ENCODE assay signal across 1 cellular context in the genomic region with DNA sequence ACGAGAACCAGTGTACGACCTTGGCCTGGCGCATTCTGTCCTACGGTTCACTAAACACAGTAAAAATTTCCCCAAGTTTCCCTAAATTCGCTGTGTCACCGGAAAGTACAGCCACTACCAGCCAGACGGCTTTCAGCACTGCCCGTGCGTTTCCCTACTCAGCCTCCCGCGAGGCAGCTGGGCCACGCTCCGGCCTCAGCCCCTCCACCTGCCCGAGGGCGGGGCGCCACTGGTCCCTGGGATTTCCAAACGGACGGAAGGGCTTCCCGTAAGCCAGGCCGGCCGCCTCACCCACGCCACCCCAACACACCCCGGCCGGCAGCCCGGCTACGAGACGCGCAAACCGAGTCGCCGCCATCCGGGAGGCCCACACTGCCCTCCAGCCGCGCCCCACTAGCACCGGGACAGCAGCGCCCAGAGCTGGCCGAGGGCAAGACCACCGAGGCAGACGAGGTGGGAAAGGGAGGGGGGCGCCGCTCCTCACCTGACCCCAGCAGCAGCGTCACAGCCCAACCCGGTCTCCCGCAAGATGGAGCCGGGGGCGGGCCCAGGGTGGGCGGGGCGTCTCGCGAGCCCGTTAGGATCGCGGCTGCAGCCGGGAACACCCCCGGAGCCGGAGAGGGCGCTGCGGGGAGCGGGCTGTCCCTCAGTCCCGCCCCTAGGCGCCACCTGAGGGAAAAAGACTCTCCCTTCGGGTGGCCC.
TF ChIP-seq lines count a peak whose summit lies in the region.

ANXA7 (minus strand) TSS at position 531 of the 702 bp plus-strand sequence. CDS start 13,202 bp downstream, outside the sequence.

TF ChIP-seq in H1, 55 proteins besides CTCF, POLR2A, EP300 and RAD21 (continued from another document):
- TF ChIP-seq HDAC2 (IDR thresholded peaks at IDR 0.05; ENCODE audit: borderline replicate concordance in 1 of 2, low read depth in 2 of 2, low read length in 2 of 2) = peak in 1 of 2 experiments; percentile 54; a peak in 1 of 4 replicates
- TF ChIP-seq, protein P1, sequence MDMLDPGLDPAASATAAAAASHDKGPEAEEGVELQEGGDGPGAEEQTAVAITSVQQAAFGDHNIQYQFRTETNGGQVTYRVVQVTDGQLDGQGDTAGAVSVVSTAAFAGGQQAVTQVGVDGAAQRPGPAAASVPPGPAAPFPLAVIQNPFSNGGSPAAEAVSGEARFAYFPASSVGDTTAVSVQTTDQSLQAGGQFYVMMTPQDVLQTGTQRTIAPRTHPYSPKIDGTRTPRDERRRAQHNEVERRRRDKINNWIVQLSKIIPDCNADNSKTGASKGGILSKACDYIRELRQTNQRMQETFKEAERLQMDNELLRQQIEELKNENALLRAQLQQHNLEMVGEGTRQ (IDR thresholded peaks at IDR 0.05; ENCODE audit: low read length) = no peak
- TF ChIP-seq GTF2F1 (IDR thresholded peaks at IDR 0.05; ENCODE audit: borderline replicate concordance, low read depth, low read length) = no peak
- peak; percentile 88 for TF ChIP-seq POLR2AphosphoS5 (IDR thresholded peaks at IDR 0.05; ENCODE audit: low read depth, low read length)
- TF ChIP-seq RNF2 (IDR thresholded peaks at IDR 0.05; ENCODE audit: borderline replicate concordance, low read depth, low read length, missing control alignments, poor library complexity, severe bottlenecking) = no peak
- peak; percentile 75 for TF ChIP-seq CREB1 (IDR thresholded peaks at IDR 0.05)
- TF ChIP-seq, protein P2, sequence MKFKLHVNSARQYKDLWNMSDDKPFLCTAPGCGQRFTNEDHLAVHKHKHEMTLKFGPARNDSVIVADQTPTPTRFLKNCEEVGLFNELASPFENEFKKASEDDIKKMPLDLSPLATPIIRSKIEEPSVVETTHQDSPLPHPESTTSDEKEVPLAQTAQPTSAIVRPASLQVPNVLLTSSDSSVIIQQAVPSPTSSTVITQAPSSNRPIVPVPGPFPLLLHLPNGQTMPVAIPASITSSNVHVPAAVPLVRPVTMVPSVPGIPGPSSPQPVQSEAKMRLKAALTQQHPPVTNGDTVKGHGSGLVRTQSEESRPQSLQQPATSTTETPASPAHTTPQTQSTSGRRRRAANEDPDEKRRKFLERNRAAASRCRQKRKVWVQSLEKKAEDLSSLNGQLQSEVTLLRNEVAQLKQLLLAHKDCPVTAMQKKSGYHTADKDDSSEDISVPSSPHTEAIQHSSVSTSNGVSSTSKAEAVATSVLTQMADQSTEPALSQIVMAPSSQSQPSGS (IDR thresholded peaks at IDR 0.05; ENCODE audit: low read length) = no peak
- no peak for TF ChIP-seq CTBP2 (IDR thresholded peaks at IDR 0.05; ENCODE audit: borderline replicate concordance, insufficient read depth, insufficient read length, low read length)
- TF ChIP-seq ASH2L (IDR thresholded peaks at IDR 0.05; ENCODE audit: low read length) = no peak
- no peak for TF ChIP-seq SRF (IDR thresholded peaks at IDR 0.05; ENCODE audit: low read depth, low read length)
- TF ChIP-seq ZNF274 (IDR thresholded peaks at IDR 0.05; ENCODE audit: borderline replicate concordance, extremely low read depth, low read length) = no peak
- no peak for TF ChIP-seq SIX5 (IDR thresholded peaks at IDR 0.05; ENCODE audit: low read depth, low read length)
- TF ChIP-seq SIN3A (conservative IDR thresholded peaks at IDR 0.05 in 1 of 2, IDR thresholded peaks at IDR 0.05 in 1 of 2; ENCODE audit: low read depth in 1 of 2, low read length in 2 of 2) = peak in 1 of 2 experiments; percentile 92; a peak in 2 of 4 replicates
- no peak for TF ChIP-seq TAF7 (optimal IDR thresholded peaks at IDR 0.05; ENCODE audit: borderline replicate concordance, low read depth, low read length)
- no peak for TF ChIP-seq FOSL1 (IDR thresholded peaks at IDR 0.05; ENCODE audit: insufficient read depth, low read depth, low read length)
- TF ChIP-seq JUN (IDR thresholded peaks at IDR 0.05; ENCODE audit: low read depth, low read length) = no peak
- TF ChIP-seq HDAC6 (IDR thresholded peaks at IDR 0.05; ENCODE audit: low read depth, low read length) = no peak
- peak; percentile 8; the same call in 1 of the 2 replicates for TF ChIP-seq SP4 (IDR thresholded peaks at IDR 0.05; ENCODE audit: low read length)
- 0 out of 2 replicates have a peak, but pooled peaks have one; percentile 63 for TF ChIP-seq YY1 (IDR thresholded peaks at IDR 0.05; ENCODE audit: low read depth, low read length)
- TF ChIP-seq SP1 (IDR thresholded peaks at IDR 0.05; ENCODE audit: low read depth, low read length) = no peak
- no peak for TF ChIP-seq RBBP5 (IDR thresholded peaks at IDR 0.05; ENCODE audit: borderline replicate concordance, low read depth, low read length)
- TF ChIP-seq NANOG (IDR thresholded peaks at IDR 0.05; ENCODE audit: insufficient read depth, low read depth, low read length, poor library complexity, severe bottlenecking) = no peak
- TF ChIP-seq CBX8 (IDR thresholded peaks at IDR 0.05; ENCODE audit: borderline replicate concordance, low read depth, low read length) = no peak
- TF ChIP-seq EZH2 (IDR thresholded peaks at IDR 0.05; ENCODE audit: low read depth, low read length, severe bottlenecking) = no peak
- peak; percentile 63 for TF ChIP-seq KDM4A (IDR thresholded peaks at IDR 0.05; ENCODE audit: low read depth, low read length, severe bottlenecking)
- no peak for TF ChIP-seq CBX5 (IDR thresholded peaks at IDR 0.05; ENCODE audit: low read depth, low read length)
- TF ChIP-seq SAP30 (IDR thresholded peaks at IDR 0.05; ENCODE audit: insufficient read depth, insufficient replicate concordance, low read length) = no peak
- no peak for TF ChIP-seq ATF3 (IDR thresholded peaks at IDR 0.05; ENCODE audit: insufficient read depth, low read depth, low read length)
- TF ChIP-seq PHF8 (conservative IDR thresholded peaks at IDR 0.05; ENCODE audit: low read depth, low read length) = peak; percentile 90
- no peak for TF ChIP-seq RXRA (IDR thresholded peaks at IDR 0.05; ENCODE audit: insufficient read depth, low read depth, low read length)
- no peak for TF ChIP-seq TEAD4 (IDR thresholded peaks at IDR 0.05; ENCODE audit: low read depth, low read length)
- peak; percentile 64 for TF ChIP-seq BACH1 (IDR thresholded peaks at IDR 0.05; ENCODE audit: low read length)
- TF ChIP-seq SP2 (IDR thresholded peaks at IDR 0.05; ENCODE audit: low read length) = no peak
- TF ChIP-seq POU5F1 (IDR thresholded peaks at IDR 0.05; ENCODE audit: low read depth, low read length) = no peak
- TF ChIP-seq TCF12 (IDR thresholded peaks at IDR 0.05; ENCODE audit: low read depth, low read length) = no peak
- TF ChIP-seq, protein P3, sequence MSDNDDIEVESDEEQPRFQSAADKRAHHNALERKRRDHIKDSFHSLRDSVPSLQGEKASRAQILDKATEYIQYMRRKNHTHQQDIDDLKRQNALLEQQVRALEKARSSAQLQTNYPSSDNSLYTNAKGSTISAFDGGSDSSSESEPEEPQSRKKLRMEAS (IDR thresholded peaks at IDR 0.05) = peak; percentile 49; the same call in 1 of the 2 replicates
- no peak for TF ChIP-seq BCL11A (IDR thresholded peaks at IDR 0.05; ENCODE audit: low read depth in 2 of 2, low read length in 2 of 2)
- TF ChIP-seq KDM5A (IDR thresholded peaks at IDR 0.05; ENCODE audit: low read length) = no peak
- TF ChIP-seq SIRT6 (IDR thresholded peaks at IDR 0.05; ENCODE audit: low read length) = no peak
- peak; percentile 53 for TF ChIP-seq BRCA1 (IDR thresholded peaks at IDR 0.05; ENCODE audit: low read depth, low read length)
- no peak for TF ChIP-seq SUZ12 (IDR thresholded peaks at IDR 0.05; ENCODE audit: low read length)
- TF ChIP-seq KDM1A (IDR thresholded peaks at IDR 0.05; ENCODE audit: borderline replicate concordance, low read length) = no peak
- no peak for TF ChIP-seq CEBPB (IDR thresholded peaks at IDR 0.05; ENCODE audit: low read depth, low read length)
- TF ChIP-seq, protein P4, sequence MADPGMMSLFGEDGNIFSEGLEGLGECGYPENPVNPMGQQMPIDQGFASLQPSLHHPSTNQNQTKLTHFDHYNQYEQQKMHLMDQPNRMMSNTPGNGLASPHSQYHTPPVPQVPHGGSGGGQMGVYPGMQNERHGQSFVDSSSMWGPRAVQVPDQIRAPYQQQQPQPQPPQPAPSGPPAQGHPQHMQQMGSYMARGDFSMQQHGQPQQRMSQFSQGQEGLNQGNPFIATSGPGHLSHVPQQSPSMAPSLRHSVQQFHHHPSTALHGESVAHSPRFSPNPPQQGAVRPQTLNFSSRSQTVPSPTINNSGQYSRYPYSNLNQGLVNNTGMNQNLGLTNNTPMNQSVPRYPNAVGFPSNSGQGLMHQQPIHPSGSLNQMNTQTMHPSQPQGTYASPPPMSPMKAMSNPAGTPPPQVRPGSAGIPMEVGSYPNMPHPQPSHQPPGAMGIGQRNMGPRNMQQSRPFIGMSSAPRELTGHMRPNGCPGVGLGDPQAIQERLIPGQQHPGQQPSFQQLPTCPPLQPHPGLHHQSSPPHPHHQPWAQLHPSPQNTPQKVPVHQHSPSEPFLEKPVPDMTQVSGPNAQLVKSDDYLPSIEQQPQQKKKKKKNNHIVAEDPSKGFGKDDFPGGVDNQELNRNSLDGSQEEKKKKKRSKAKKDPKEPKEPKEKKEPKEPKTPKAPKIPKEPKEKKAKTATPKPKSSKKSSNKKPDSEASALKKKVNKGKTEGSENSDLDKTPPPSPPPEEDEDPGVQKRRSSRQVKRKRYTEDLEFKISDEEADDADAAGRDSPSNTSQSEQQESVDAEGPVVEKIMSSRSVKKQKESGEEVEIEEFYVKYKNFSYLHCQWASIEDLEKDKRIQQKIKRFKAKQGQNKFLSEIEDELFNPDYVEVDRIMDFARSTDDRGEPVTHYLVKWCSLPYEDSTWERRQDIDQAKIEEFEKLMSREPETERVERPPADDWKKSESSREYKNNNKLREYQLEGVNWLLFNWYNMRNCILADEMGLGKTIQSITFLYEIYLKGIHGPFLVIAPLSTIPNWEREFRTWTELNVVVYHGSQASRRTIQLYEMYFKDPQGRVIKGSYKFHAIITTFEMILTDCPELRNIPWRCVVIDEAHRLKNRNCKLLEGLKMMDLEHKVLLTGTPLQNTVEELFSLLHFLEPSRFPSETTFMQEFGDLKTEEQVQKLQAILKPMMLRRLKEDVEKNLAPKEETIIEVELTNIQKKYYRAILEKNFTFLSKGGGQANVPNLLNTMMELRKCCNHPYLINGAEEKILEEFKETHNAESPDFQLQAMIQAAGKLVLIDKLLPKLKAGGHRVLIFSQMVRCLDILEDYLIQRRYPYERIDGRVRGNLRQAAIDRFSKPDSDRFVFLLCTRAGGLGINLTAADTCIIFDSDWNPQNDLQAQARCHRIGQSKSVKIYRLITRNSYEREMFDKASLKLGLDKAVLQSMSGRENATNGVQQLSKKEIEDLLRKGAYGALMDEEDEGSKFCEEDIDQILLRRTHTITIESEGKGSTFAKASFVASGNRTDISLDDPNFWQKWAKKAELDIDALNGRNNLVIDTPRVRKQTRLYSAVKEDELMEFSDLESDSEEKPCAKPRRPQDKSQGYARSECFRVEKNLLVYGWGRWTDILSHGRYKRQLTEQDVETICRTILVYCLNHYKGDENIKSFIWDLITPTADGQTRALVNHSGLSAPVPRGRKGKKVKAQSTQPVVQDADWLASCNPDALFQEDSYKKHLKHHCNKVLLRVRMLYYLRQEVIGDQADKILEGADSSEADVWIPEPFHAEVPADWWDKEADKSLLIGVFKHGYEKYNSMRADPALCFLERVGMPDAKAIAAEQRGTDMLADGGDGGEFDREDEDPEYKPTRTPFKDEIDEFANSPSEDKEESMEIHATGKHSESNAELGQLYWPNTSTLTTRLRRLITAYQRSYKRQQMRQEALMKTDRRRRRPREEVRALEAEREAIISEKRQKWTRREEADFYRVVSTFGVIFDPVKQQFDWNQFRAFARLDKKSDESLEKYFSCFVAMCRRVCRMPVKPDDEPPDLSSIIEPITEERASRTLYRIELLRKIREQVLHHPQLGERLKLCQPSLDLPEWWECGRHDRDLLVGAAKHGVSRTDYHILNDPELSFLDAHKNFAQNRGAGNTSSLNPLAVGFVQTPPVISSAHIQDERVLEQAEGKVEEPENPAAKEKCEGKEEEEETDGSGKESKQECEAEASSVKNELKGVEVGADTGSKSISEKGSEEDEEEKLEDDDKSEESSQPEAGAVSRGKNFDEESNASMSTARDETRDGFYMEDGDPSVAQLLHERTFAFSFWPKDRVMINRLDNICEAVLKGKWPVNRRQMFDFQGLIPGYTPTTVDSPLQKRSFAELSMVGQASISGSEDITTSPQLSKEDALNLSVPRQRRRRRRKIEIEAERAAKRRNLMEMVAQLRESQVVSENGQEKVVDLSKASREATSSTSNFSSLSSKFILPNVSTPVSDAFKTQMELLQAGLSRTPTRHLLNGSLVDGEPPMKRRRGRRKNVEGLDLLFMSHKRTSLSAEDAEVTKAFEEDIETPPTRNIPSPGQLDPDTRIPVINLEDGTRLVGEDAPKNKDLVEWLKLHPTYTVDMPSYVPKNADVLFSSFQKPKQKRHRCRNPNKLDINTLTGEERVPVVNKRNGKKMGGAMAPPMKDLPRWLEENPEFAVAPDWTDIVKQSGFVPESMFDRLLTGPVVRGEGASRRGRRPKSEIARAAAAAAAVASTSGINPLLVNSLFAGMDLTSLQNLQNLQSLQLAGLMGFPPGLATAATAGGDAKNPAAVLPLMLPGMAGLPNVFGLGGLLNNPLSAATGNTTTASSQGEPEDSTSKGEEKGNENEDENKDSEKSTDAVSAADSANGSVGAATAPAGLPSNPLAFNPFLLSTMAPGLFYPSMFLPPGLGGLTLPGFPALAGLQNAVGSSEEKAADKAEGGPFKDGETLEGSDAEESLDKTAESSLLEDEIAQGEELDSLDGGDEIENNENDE (IDR thresholded peaks at IDR 0.05; ENCODE audit: insufficient replicate concordance, low read length) = no peak
- no peak for TF ChIP-seq CHD1 (IDR thresholded peaks at IDR 0.05; ENCODE audit: low read depth, low read length)
- TF ChIP-seq EGR1 (IDR thresholded peaks at IDR 0.05; ENCODE audit: borderline replicate concordance, low read depth, low read length) = no peak; the same call in 1 of the 2 replicates
- no peak for TF ChIP-seq RFX5 (IDR thresholded peaks at IDR 0.05; ENCODE audit: borderline replicate concordance, low read depth, low read length)
- TF ChIP-seq JUND (IDR thresholded peaks at IDR 0.05; ENCODE audit: low read length) = no peak
- no peak for TF ChIP-seq TBP (IDR thresholded peaks at IDR 0.05; ENCODE audit: low read depth, low read length)
- no peak for TF ChIP-seq GABPA (IDR thresholded peaks at IDR 0.05; ENCODE audit: borderline replicate concordance, insufficient read depth, low read length)
- no peak for TF ChIP-seq NRF1 (IDR thresholded peaks at IDR 0.05; ENCODE audit: low read depth, low read length)
- peak; percentile 50 for TF ChIP-seq TAF1 (IDR thresholded peaks at IDR 0.05; ENCODE audit: low read depth, low read length)
- TF ChIP-seq E2F6 (IDR thresholded peaks at IDR 0.05) = 0 out of 2 replicates have a peak, but pooled peaks have one; percentile 23
- 0 out of 2 replicates have a peak, but pooled peaks have one; percentile 29 for TF ChIP-seq MAFK (IDR thresholded peaks at IDR 0.05; ENCODE audit: low read depth, low read length)
